ENCODE assay signal across 8 cellular contexts in the genomic region with DNA sequence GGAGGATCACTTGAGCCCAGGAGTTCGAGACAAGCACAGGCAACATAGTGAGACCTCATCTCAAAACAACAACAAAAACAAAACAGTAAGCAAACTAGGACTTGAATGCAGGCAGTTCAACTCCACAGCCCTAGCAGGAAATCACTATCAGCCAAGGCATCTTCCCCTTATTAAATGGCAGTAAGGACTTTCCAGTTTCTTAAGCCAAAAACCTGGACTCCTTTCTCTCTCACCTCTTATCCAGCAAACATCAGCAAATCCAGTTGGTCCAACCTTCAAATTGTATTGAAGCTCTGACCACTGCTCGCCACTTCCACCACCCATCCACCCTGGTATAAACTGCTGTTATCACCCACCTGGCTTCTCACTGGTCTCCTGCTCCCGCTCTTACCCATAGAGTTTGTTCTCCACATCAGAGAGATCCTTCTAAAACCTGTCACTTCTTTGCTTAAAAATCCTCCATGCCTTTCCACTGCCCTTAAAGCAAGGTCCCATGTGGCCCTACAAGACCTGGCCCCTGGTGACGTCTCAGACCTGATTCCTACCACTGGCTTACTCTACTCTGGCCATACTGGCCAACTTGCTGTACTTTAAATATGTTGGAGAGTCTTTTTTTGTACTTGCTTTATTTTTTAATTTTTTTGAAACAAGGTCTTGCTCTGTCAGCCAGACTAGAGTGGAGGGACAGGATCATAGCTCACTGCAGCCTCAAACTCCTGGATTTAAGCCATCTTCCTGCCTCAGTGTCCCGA. TPM values are rescaled to one million over a fixed set of nuclear protein-coding genes. Genes with fewer than 3 reads are reported as not detected.
DNase-seq lines count a peak whose midpoint lies in the region; ATAC-seq and TF ChIP-seq lines count a peak whose summit lies in the region.

No MANE protein-coding gene starts in this region.

- peaks cover 42 to 79% (median 58%) of the 10 kb centered on the region in 4 donors for H3K4me1 Mint-ChIP-seq in CD4-positive, alpha-beta memory T cell
- H3K4me1 Mint-ChIP-seq in osteocyte (ENCODE audit: unreplicated experiment) = peaks cover 57% of the 10 kb centered on the region

- H4K20me1 ChIP-seq in PC-9 (ENCODE audit: insufficient read depth) = no peaks in the 10 kb centered on the region

- peak overlapping the region in 2 of 8 donors; percentile 9 to 35 for H3K4me3 Mint-ChIP-seq in CD4-positive, alpha-beta memory T cell
- H3K4me3 Mint-ChIP-seq in osteocyte (ENCODE audit: unreplicated experiment) = no peak overlapping the region

- H3K36me3 Mint-ChIP-seq in CD4-positive, alpha-beta memory T cell = peaks cover 22 to 27% of the 10 kb centered on the region in 2 donors
- peaks cover 11% of the 10 kb centered on the region for H3K36me3 Mint-ChIP-seq in osteocyte (ENCODE audit: unreplicated experiment)

- no peak overlapping the region for H2AFZ ChIP-seq in PC-9

- peaks cover 72% of the 10 kb centered on the region for H3F3A ChIP-seq in PC-9 (ENCODE audit: insufficient read depth, low read depth)

- intact Hi-C loops in CD4-positive, alpha-beta memory T cell (cut with micrococcal nuclease) = no loop called here
- intact Hi-C loops in PC-9 (cut with micrococcal nuclease; ENCODE audit: unreplicated experiment) (no loop called here), colonic mucosa (cut with DNase I) (no loop called here)

- BruUV-seq in PC-9 (replicated peaks; lab: Mats Ljungman, UMichigan) = no TSS peak

- no peak for DNase-seq in CD4-positive, alpha-beta memory T cell
- DNase-seq in PC-9 (no peak), colonic mucosa (no peak), osteocyte (ENCODE audit: extremely low spot score, unreplicated experiment) (no peak), activated gamma-delta T cell treated with Interleukin-2 at 50 U/mL for 16 hours (no peak), NCI-H2227 (lab: John Stamatoyannopoulos, UW; ENCODE audit: unreplicated experiment) (no peak), NCI-H1436 (lab: John Stamatoyannopoulos, UW) (no peak)

- H3K9me3 Mint-ChIP-seq in CD4-positive, alpha-beta memory T cell = no peaks in the 10 kb centered on the region
- no peaks in the 10 kb centered on the region for H3K9me3 Mint-ChIP-seq in osteocyte (ENCODE audit: unreplicated experiment)

- peak overlapping the region; percentile 60 for H3K4me2 ChIP-seq in PC-9

- no peaks in the 10 kb centered on the region for H3K27me3 Mint-ChIP-seq in CD4-positive, alpha-beta memory T cell
- H3K27me3 Mint-ChIP-seq in osteocyte (ENCODE audit: unreplicated experiment) = no peaks in the 10 kb centered on the region

- H3K4me3 ChIP-seq in CD4-positive, alpha-beta memory T cell (ENCODE audit: low read length in 2 of 2) = no peak overlapping the region
- no peak overlapping the region; the same call in 1 of the 2 replicates for H3K4me3 ChIP-seq in PC-9
- no peak overlapping the region for H3K4me3 ChIP-seq in colonic mucosa

- H3K4me1 ChIP-seq in CD4-positive, alpha-beta memory T cell (ENCODE audit: insufficient read depth, low read length) = peaks cover 68% of the 10 kb centered on the region
- H3K4me1 ChIP-seq in PC-9 (replicated peaks; ENCODE audit: insufficient read depth) (peaks cover 81% of the 10 kb centered on the region), colonic mucosa (peaks cover 10% of the 10 kb centered on the region)

- H3K9me2 ChIP-seq in PC-9 (ENCODE audit: insufficient read depth) = no peaks in the 10 kb centered on the region

- no peak for ATAC-seq in GM18858 (IDR thresholded peaks at IDR 0.05; ENCODE audit: unreplicated experiment)

- peak overlapping the region; percentile 11 for H3K27ac ChIP-seq in CD4-positive, alpha-beta memory T cell (ENCODE audit: low read depth, low read length)
- peak overlapping the region; percentile 95 for H3K27ac ChIP-seq in PC-9
- peak overlapping the region; percentile 14 for H3K27ac ChIP-seq in colonic mucosa

- peaks cover 7% of the 10 kb centered on the region for H3K36me3 ChIP-seq in CD4-positive, alpha-beta memory T cell (ENCODE audit: insufficient read depth, low read length)
- peaks cover 53% of the 10 kb centered on the region for H3K36me3 ChIP-seq in PC-9 (ENCODE audit: low read depth)
- H3K36me3 ChIP-seq in colonic mucosa = no peaks in the 10 kb centered on the region

- no peaks in the 10 kb centered on the region for H3K9me3 ChIP-seq in CD4-positive, alpha-beta memory T cell (ENCODE audit: control insufficient read depth in 1 of 2, low read length in 2 of 2)
- H3K9me3 ChIP-seq in PC-9 (ENCODE audit: insufficient read depth, low read depth) (no peaks in the 10 kb centered on the region), colonic mucosa (no peaks in the 10 kb centered on the region)

- peaks cover 92% of the 10 kb centered on the region for H3K79me2 ChIP-seq in PC-9 (ENCODE audit: low read depth)

- H3K27ac Mint-ChIP-seq in CD4-positive, alpha-beta memory T cell = peak overlapping the region; percentile 7 to 87 (median 76)
- peak overlapping the region; percentile 48 for H3K27ac Mint-ChIP-seq in osteocyte (ENCODE audit: unreplicated experiment)

- POLR2A ChIA-PET in CD4-positive, alpha-beta memory T cell (lab: Charles Lee; ENCODE audit: partially characterized antibody) = no interaction called here
- POLR2A ChIA-PET in PC-9 (lab: Charles Lee; ENCODE audit: unreplicated experiment) = interaction anchor here (0.5 to 1.8 kb wide), 6 partner anchors 9 to 122 kb away, joined by 4 to 15 read pairs (median 8); partner anchors contain the start of gene BCL2L1

- no peak overlapping the region for H3K9ac ChIP-seq in colonic mucosa (ENCODE audit: low read depth in 2 of 2, low read length in 2 of 2)

- H3K27me3 ChIP-seq in CD4-positive, alpha-beta memory T cell (ENCODE audit: insufficient read depth, low read length) = no peaks in the 10 kb centered on the region
- H3K27me3 ChIP-seq in PC-9 (ENCODE audit: insufficient read depth, low read depth) (no peaks in the 10 kb centered on the region), colonic mucosa (no peaks in the 10 kb centered on the region)

- CTCF ChIA-PET in CD4-positive, alpha-beta memory T cell (lab: Charles Lee; ENCODE audit: partially characterized antibody) = interaction anchor here (2.8 kb wide), 1 partner anchor 29 kb away, joined by 15 read pairs; no protein-coding TSS in a partner anchor
- CTCF ChIA-PET in PC-9 (lab: Charles Lee) = interaction anchor here (0.6 to 2.6 kb wide), 5 partner anchors 14 to 750 kb away, joined by 3 to 14 read pairs (median 11); partner anchors contain the start of gene BCL2L1

- TF ChIP-seq CTCF in PC-9 (conservative IDR thresholded peaks at IDR 0.05) = no peak
- TF ChIP-seq CTCF in colonic mucosa (IDR thresholded peaks at IDR 0.05) = no peak
- TF ChIP-seq CTCF in osteocyte (IDR thresholded peaks at IDR 0.05) = no peak

RNA-seq across cellular contexts. Expression of gene BCL2L1, which starts 27.6 kb away (rescaled TPM):
- total RNA-seq in CD4-positive, alpha-beta memory T cell = 10 to 100 TPM; 20.3 to 20.8 TPM
- 10 to 100 TPM; 22.8 to 26.1 TPM for polyA plus RNA-seq in CD4-positive, alpha-beta memory T cell
- total RNA-seq in PC-9 (2021) (125 and 129 TPM in 2 replicates), colonic mucosa (10 to 100 TPM; 55.9 to 59.4 TPM), osteocyte (67.0 and 69.4 TPM in 2 replicates)

RNA-seq across cellular contexts. Expression of gene TPX2, which starts 44.1 kb away (rescaled TPM):
- under 1 TPM; 0.30 to 0.44 TPM for total RNA-seq in CD4-positive, alpha-beta memory T cell
- under 1 TPM; 0.76 to 0.85 TPM for polyA plus RNA-seq in CD4-positive, alpha-beta memory T cell
- total RNA-seq in PC-9 (2021) (140 and 164 TPM in 2 replicates), colonic mucosa (10 to 100 TPM; 21.8 to 74.5 TPM), osteocyte (22.6 and 25.5 TPM in 2 replicates)

RNA-seq across cellular contexts. Expression of gene COX4I2, which starts 57.3 kb away (rescaled TPM):
- total RNA-seq in CD4-positive, alpha-beta memory T cell = not detected
- polyA plus RNA-seq in CD4-positive, alpha-beta memory T cell = not detected
- total RNA-seq in PC-9 (2021) (not detected in 2 replicates), colonic mucosa (under 1 TPM in 1 of 2 donors, not detected in 1; 0.52 TPM), osteocyte (not detected in 2 replicates)

Comparison
In these comparisons a context has a peak if more than half of its experiments do, and no peak if none do; other contexts are left out.
1. H3K27ac ChIP-seq: peak in every context shown above with its lines; median percentile 95 in PC-9; 14 in colonic mucosa; 11 in CD4-positive, alpha-beta memory T cell.
2. RNA of gene TPX2, which starts 44.1 kb away (total RNA-seq): 140 to 164 TPM in PC-9, 21.8 to 74.5 TPM in colonic mucosa and 22.6 to 25.5 TPM in osteocyte; 0.30 to 0.44 TPM in CD4-positive, alpha-beta memory T cell; every median in the first group is over 10 times any median in the second.